13 cellular contexts compared by ENCODE assay signal in the genomic region with DNA sequence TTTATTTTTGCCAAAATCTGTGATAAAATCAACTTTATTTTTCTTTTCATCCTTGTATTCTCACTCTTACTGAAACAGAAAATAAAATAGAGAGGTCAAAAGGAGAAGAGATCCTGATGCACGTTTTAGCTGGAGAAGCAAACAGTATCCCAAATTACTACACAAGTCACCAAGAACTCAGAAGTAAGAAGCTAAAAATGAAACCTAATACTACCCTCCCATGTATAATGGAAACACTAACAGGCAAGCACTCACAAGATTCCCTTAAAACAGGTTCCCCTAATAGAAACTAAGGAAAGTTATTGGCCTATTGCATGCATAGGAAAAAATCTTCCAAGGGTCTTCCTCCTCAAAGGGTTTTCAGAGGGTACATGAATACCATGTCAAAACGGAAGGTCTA.
DNase-seq lines count a peak whose midpoint lies in the region; ATAC-seq and TF ChIP-seq lines count a peak whose summit lies in the region.
"Had no signal": no experiment of that assay in that cellular context is flagged by ENCODE, and none has a peak within 500 bp of the region (broad histone marks: within the 10 kb centered on the region; RNA-seq: fewer than 3 reads in every experiment).

No MANE protein-coding gene starts in this region.

- H3K4me1 ChIP-seq in ovary (ENCODE audit: insufficient read depth), result no peaks in the 10 kb centered on the region

- no peaks in the 10 kb centered on the region for H3K27me3 ChIP-seq in ovary

- H3K4me3 ChIP-seq in NB4 (ENCODE audit: low read depth, low read length) (peak overlapping the region; percentile 73), ovary (no peak overlapping the region)

- no peaks in the 10 kb centered on the region for H3K27me3 Mint-ChIP-seq in stimulated activated naive CD8-positive, alpha-beta T cell treated with anti-CD3 and anti-CD28 coated beads, Interleukin-15, Interleukin-2, amounts not matched to agents 100 ng/mL and 50 ng/mL, for 24 hours
- H3K27me3 Mint-ChIP-seq in activated naive CD8-positive, alpha-beta T cell treated with anti-CD3 and anti-CD28 coated beads, Interleukin-2, amount 10 ng/mL, durations not matched to agents 7 days and 5 days, result no peaks in the 10 kb centered on the region
- H3K27me3 Mint-ChIP-seq: B cell had no signal

- H3K27ac Mint-ChIP-seq in stimulated activated naive CD8-positive, alpha-beta T cell treated with anti-CD3 and anti-CD28 coated beads, Interleukin-15, Interleukin-2, amounts not matched to agents 100 ng/mL and 50 ng/mL, for 24 hours, result peak overlapping the region; percentile 49
- H3K27ac Mint-ChIP-seq in activated naive CD8-positive, alpha-beta T cell treated with anti-CD3 and anti-CD28 coated beads, Interleukin-2, amount 10 ng/mL, durations not matched to agents 7 days and 5 days, result peak overlapping the region; percentile 73
- H3K27ac Mint-ChIP-seq: B cell, nephron progenitor cell had no signal

- ATAC-seq in stimulated activated naive CD8-positive, alpha-beta T cell treated with anti-CD3 and anti-CD28 coated beads, Interleukin-15, Interleukin-2, amounts not matched to agents 100 U/mL and 50 U/mL, for 24 hours, result no peak
- ATAC-seq in activated naive CD8-positive, alpha-beta T cell treated with anti-CD3 and anti-CD28 coated beads, Interleukin-2, amount 10 ng/mL, durations not matched to agents 7 days and 5 days (ENCODE audit: low read depth), result no peak
- no peak for ATAC-seq in GM21723 (IDR thresholded peaks at IDR 0.05; ENCODE audit: unreplicated experiment)
- no peak for ATAC-seq in left cardiac atrium
- ATAC-seq: esophagus mucosa had no signal

- H3K9me3 ChIP-seq in ovary, result no peaks in the 10 kb centered on the region

- H3K4me1 Mint-ChIP-seq in stimulated activated naive CD8-positive, alpha-beta T cell treated with anti-CD3 and anti-CD28 coated beads, Interleukin-15, Interleukin-2, amounts not matched to agents 100 ng/mL and 50 ng/mL, for 24 hours (ENCODE audit: low read depth), result peaks cover 4% of the 10 kb centered on the region
- peaks cover 5% of the 10 kb centered on the region for H3K4me1 Mint-ChIP-seq in activated naive CD8-positive, alpha-beta T cell treated with anti-CD3 and anti-CD28 coated beads, Interleukin-2, amount 10 ng/mL, durations not matched to agents 7 days and 5 days
- H3K4me1 Mint-ChIP-seq: B cell had no signal

- no peak for DNase-seq in stimulated activated naive CD8-positive, alpha-beta T cell treated with anti-CD3 and anti-CD28 coated beads, Interleukin-15, Interleukin-2, amounts not matched to agents 100 U/mL and 50 U/mL, for 24 hours
- DNase-seq in NB4 (ENCODE audit: low read depth), result peak; percentile 5
- no peak for DNase-seq in activated naive CD8-positive, alpha-beta T cell treated with anti-CD3 and anti-CD28 coated beads, Interleukin-2, amount 10 ng/mL, durations not matched to agents 7 days and 5 days
- no peak for DNase-seq in ovary
- DNase-seq in left cardiac atrium, result no peak
- DNase-seq: activated effector memory CD4-positive, alpha-beta T cell treated with Interleukin-2 at 50 U/mL for 16 hours; NCI-H1048; NCI-H774; nephron progenitor cell had no signal

- no peaks in the 10 kb centered on the region for H3K36me3 Mint-ChIP-seq in stimulated activated naive CD8-positive, alpha-beta T cell treated with anti-CD3 and anti-CD28 coated beads, Interleukin-15, Interleukin-2, amounts not matched to agents 100 ng/mL and 50 ng/mL, for 24 hours (ENCODE audit: low read depth)
- peaks cover 2% of the 10 kb centered on the region for H3K36me3 Mint-ChIP-seq in activated naive CD8-positive, alpha-beta T cell treated with anti-CD3 and anti-CD28 coated beads, Interleukin-2, amount 10 ng/mL, durations not matched to agents 7 days and 5 days

- no peak for TF ChIP-seq CTCF in NB4 (IDR thresholded peaks at IDR 0.05; ENCODE audit: low read depth, low read length)
- no peak for TF ChIP-seq CTCF in ovary (IDR thresholded peaks at IDR 0.05)

- POLR2A ChIA-PET in activated naive CD8-positive, alpha-beta T cell treated with anti-CD3 and anti-CD28 coated beads, Interleukin-2, amount 10 ng/mL, durations not matched to agents 7 days and 5 days (lab: Charles Lee), result no interaction called here

- H3K9me3 Mint-ChIP-seq in stimulated activated naive CD8-positive, alpha-beta T cell treated with anti-CD3 and anti-CD28 coated beads, Interleukin-15, Interleukin-2, amounts not matched to agents 100 ng/mL and 50 ng/mL, for 24 hours, result peaks cover 4% of the 10 kb centered on the region
- peaks cover 2% of the 10 kb centered on the region for H3K9me3 Mint-ChIP-seq in activated naive CD8-positive, alpha-beta T cell treated with anti-CD3 and anti-CD28 coated beads, Interleukin-2, amount 10 ng/mL, durations not matched to agents 7 days and 5 days
- H3K9me3 Mint-ChIP-seq: nephron progenitor cell had no signal

- intact Hi-C loops in ovary (cut with DNase I) (no loop called here), left cardiac atrium (cut with DNase I) (no loop called here)

- TF ChIP-seq POLR2A in NB4 (IDR thresholded peaks at IDR 0.05; ENCODE audit: extremely low read depth, insufficient read length) (no peak), ovary (IDR thresholded peaks at IDR 0.05) (no peak)

- no peak overlapping the region for H3K27ac ChIP-seq in ovary

- H3K36me3 ChIP-seq in ovary, result no peaks in the 10 kb centered on the region

- TF ChIP-seq EP300 in ovary (IDR thresholded peaks at IDR 0.05), result no peak

- peak overlapping the region; percentile 68 for H3K4me3 Mint-ChIP-seq in stimulated activated naive CD8-positive, alpha-beta T cell treated with anti-CD3 and anti-CD28 coated beads, Interleukin-15, Interleukin-2, amounts not matched to agents 100 ng/mL and 50 ng/mL, for 24 hours
- H3K4me3 Mint-ChIP-seq in activated naive CD8-positive, alpha-beta T cell treated with anti-CD3 and anti-CD28 coated beads, Interleukin-2, amount 10 ng/mL, durations not matched to agents 7 days and 5 days, result peak overlapping the region; percentile 74
- H3K4me3 Mint-ChIP-seq: B cell, nephron progenitor cell had no signal

- WGBS in ovary, 3 donors, result 63 to 69% (median 65%) methylated on average over 2 of the region's 2 CpGs
